Comparison of ENCODE assay signal across 17 cellular contexts in genomic region chr6:18410412-18410811, GRCh38. TPM values are rescaled to one million over a fixed set of nuclear protein-coding genes. Genes with fewer than 3 reads are reported as not detected.
DNase-seq lines count a peak whose midpoint lies in the region; ATAC-seq and TF ChIP-seq lines count a peak whose summit lies in the region.
"Had no signal": no experiment of that assay in that cellular context is flagged by ENCODE, and none has a peak within 500 bp of the region (broad histone marks: within the 10 kb centered on the region; RNA-seq: fewer than 3 reads in every experiment).

No MANE protein-coding gene starts in this region.

- 0 out of 2 replicates have a peak overlapping the region, but pooled peaks have one; percentile 13 for H3K27ac ChIP-seq in 22Rv1
- H3K27ac ChIP-seq in OCI-LY3 (ENCODE audit: low read length), result peak overlapping the region; percentile 56
- H3K27ac ChIP-seq in neutrophil, result peak overlapping the region; percentile 66
- no peak overlapping the region for H3K27ac ChIP-seq in trophoblast cell (ENCODE audit: low read depth, low read length)
- H3K27ac ChIP-seq in Karpas-422 (ENCODE audit: low read length), result no peak overlapping the region

- H3K9me3 Mint-ChIP-seq in dendritic cell treated with granulocyte-macrophage colony-stimulating factor and Interleukin-4, amounts not matched to agents 40 ng/mL and 50 ng/mL, for 4 days, result peaks cover 14% of the 10 kb centered on the region
- no peaks in the 10 kb centered on the region for H3K9me3 Mint-ChIP-seq in activated CD8-positive, alpha-beta T cell treated with anti-CD3 and anti-CD28 coated beads for 36 hours

- H3K36me3 Mint-ChIP-seq in dendritic cell treated with granulocyte-macrophage colony-stimulating factor and Interleukin-4, amounts not matched to agents 40 ng/mL and 50 ng/mL, for 4 days (ENCODE audit: low read depth), result peaks cover 69% of the 10 kb centered on the region
- H3K36me3 Mint-ChIP-seq in activated CD8-positive, alpha-beta T cell treated with anti-CD3 and anti-CD28 coated beads for 36 hours (ENCODE audit: low read depth), result peaks cover 3% of the 10 kb centered on the region

- H3K23ac ChIP-seq in trophoblast cell (ENCODE audit: low read length), result no peak overlapping the region

- DNase-seq in trophoblast cell (no peak), mesenteric fat pad (ENCODE audit: low spot score) (no peak), Karpas-422 (no peak)
- no peak for DNase-seq in activated CD8-positive, alpha-beta T cell treated with anti-CD3 and anti-CD28 coated beads for 36 hours
- DNase-seq: DMS 273 treated with DMSO at 0.1 percent for 48 hours, GF-D8, KG1, NCI-H1092, NCI-H146, NCI-H2081, NCI-H524 treated with DMSO at 0.1 percent for 48 hours, SIG-M5 had no signal

- POLR2A ChIA-PET in activated CD8-positive, alpha-beta T cell treated with anti-CD3 and anti-CD28 coated beads for 36 hours (lab: Charles Lee), result no interaction called here

- H3K27ac Mint-ChIP-seq in dendritic cell treated with granulocyte-macrophage colony-stimulating factor and Interleukin-4, amounts not matched to agents 40 ng/mL and 50 ng/mL, for 4 days, result peak overlapping the region; percentile 42
- H3K27ac Mint-ChIP-seq in activated CD8-positive, alpha-beta T cell treated with anti-CD3 and anti-CD28 coated beads for 36 hours, result no peak overlapping the region

- peaks cover 99% of the 10 kb centered on the region for H3K79me2 ChIP-seq in OCI-LY3 (ENCODE audit: low read length)
- H3K79me2 ChIP-seq in trophoblast cell (ENCODE audit: control insufficient read depth, insufficient read depth, low read length, poor library complexity), result no peaks in the 10 kb centered on the region
- peaks cover 76% of the 10 kb centered on the region for H3K79me2 ChIP-seq in Karpas-422 (ENCODE audit: low read length)

- H3K4ac ChIP-seq in trophoblast cell (ENCODE audit: low read depth, low read length), result no peak overlapping the region

- no peak overlapping the region for H2BK120ac ChIP-seq in trophoblast cell (ENCODE audit: insufficient read depth, low read length, poor library complexity)

- H3K4me1 ChIP-seq in OCI-LY3 (ENCODE audit: low read length) (peaks cover 74% of the 10 kb centered on the region), neutrophil (ENCODE audit: control insufficient read depth in 1 of 2, insufficient read depth in 1 of 2, low read depth in 1 of 2, low read length in 1 of 2) (peaks cover 75 to 81% of the 10 kb centered on the region in 2 experiments), trophoblast cell (ENCODE audit: control insufficient read depth in 1 of 2, insufficient read depth in 2 of 2, low read length in 2 of 2) (no peaks in the 10 kb centered on the region), Karpas-422 (ENCODE audit: low read length) (peaks cover 71% of the 10 kb centered on the region)

- TF ChIP-seq CTCF in 22Rv1 (IDR thresholded peaks at IDR 0.05), result no peak
- no peak for TF ChIP-seq CTCF in OCI-LY3 (IDR thresholded peaks at IDR 0.05; ENCODE audit: low read depth, low read length)
- no peak for TF ChIP-seq CTCF in neutrophil (IDR thresholded peaks at IDR 0.05)
- TF ChIP-seq CTCF in activated CD8-positive, alpha-beta T cell treated with anti-CD3 and anti-CD28 coated beads for 36 hours (IDR thresholded peaks at IDR 0.05), result no peak

- H3K9ac ChIP-seq in OCI-LY3 (ENCODE audit: low read length) (no peak overlapping the region), trophoblast cell (ENCODE audit: low read length) (no peak overlapping the region), Karpas-422 (ENCODE audit: low read length) (no peak overlapping the region)
- H3K9ac ChIP-seq: BLaER1 treated with 17β-estradiol and CSF1 and Interleukin-3, amounts not matched to agents 10 nM and 100 nM had no signal

- H2BK12ac ChIP-seq in trophoblast cell (ENCODE audit: low read length), result no peak overlapping the region

- H3K9me2 ChIP-seq in Karpas-422 (replicated peaks; ENCODE audit: insufficient read depth, low read length), result no peaks in the 10 kb centered on the region

- no peak overlapping the region for H2BK5ac ChIP-seq in trophoblast cell (ENCODE audit: low read depth, low read length, poor library complexity)

- H3K18ac ChIP-seq in trophoblast cell (ENCODE audit: low read length), result no peak overlapping the region

- WGBS in trophoblast cell (ENCODE audit: extremely low coverage, insufficient coverage, insufficient read length), result no CpG with 5 or more reads among the region's 3 CpGs

- no peaks in the 10 kb centered on the region for H3K9me3 ChIP-seq in OCI-LY3 (ENCODE audit: insufficient read depth, low read length)
- H3K9me3 ChIP-seq in neutrophil, result no peaks in the 10 kb centered on the region
- H3K9me3 ChIP-seq in trophoblast cell (ENCODE audit: insufficient read depth, low read depth, low read length), result no peaks in the 10 kb centered on the region
- H3K9me3 ChIP-seq in Karpas-422 (ENCODE audit: low read length), result no peaks in the 10 kb centered on the region

- no peak overlapping the region for H4K8ac ChIP-seq in trophoblast cell (ENCODE audit: low read depth, low read length)

- H2AFZ ChIP-seq in OCI-LY3 (ENCODE audit: low read depth, low read length) (no peak overlapping the region), trophoblast cell (ENCODE audit: insufficient read depth, low read length, poor library complexity) (no peak overlapping the region), Karpas-422 (ENCODE audit: low read length) (no peak overlapping the region)

- H3K27me3 ChIP-seq in OCI-LY3 (ENCODE audit: low read depth, low read length) (no peaks in the 10 kb centered on the region), neutrophil (no peaks in the 10 kb centered on the region), trophoblast cell (ENCODE audit: insufficient read depth, low read length) (no peaks in the 10 kb centered on the region), Karpas-422 (ENCODE audit: low read length) (no peaks in the 10 kb centered on the region)
- H3K27me3 ChIP-seq: BLaER1 treated with 17β-estradiol and CSF1 and Interleukin-3, amounts not matched to agents 10 nM and 100 nM had no signal

- no peaks in the 10 kb centered on the region for H3K27me3 Mint-ChIP-seq in dendritic cell treated with granulocyte-macrophage colony-stimulating factor and Interleukin-4, amounts not matched to agents 40 ng/mL and 50 ng/mL, for 4 days
- no peaks in the 10 kb centered on the region for H3K27me3 Mint-ChIP-seq in activated CD8-positive, alpha-beta T cell treated with anti-CD3 and anti-CD28 coated beads for 36 hours

- no peak overlapping the region for H4K91ac ChIP-seq in trophoblast cell (ENCODE audit: low read depth, low read length)

- H3K36me3 ChIP-seq in OCI-LY3 (replicated peaks; ENCODE audit: low read depth, low read length), result peaks cover 65% of the 10 kb centered on the region
- H3K36me3 ChIP-seq in neutrophil, result peaks cover 21% of the 10 kb centered on the region
- H3K36me3 ChIP-seq in trophoblast cell (ENCODE audit: control insufficient read depth in 1 of 2, insufficient read depth in 2 of 2, low read length in 2 of 2), result no peaks in the 10 kb centered on the region
- peaks cover 32% of the 10 kb centered on the region for H3K36me3 ChIP-seq in Karpas-422 (ENCODE audit: insufficient read depth, low read length)

- 0 out of 2 replicates have a peak overlapping the region, but pooled peaks have one; percentile 0 for H3K4me2 ChIP-seq in OCI-LY3 (ENCODE audit: low read length)
- H3K4me2 ChIP-seq in trophoblast cell (ENCODE audit: low read length), result no peak overlapping the region
- no peak overlapping the region for H3K4me2 ChIP-seq in Karpas-422 (ENCODE audit: low read depth, low read length, poor library complexity, severe bottlenecking)

- H4K20me1 ChIP-seq in OCI-LY3 (ENCODE audit: insufficient read depth, low read length), result peaks cover 89% of the 10 kb centered on the region
- peaks cover 15% of the 10 kb centered on the region; the same call in 1 of the 2 replicates for H4K20me1 ChIP-seq in Karpas-422 (ENCODE audit: insufficient read depth, low read depth, low read length)

- H2AK5ac ChIP-seq in trophoblast cell (ENCODE audit: low read length), result no peak overlapping the region

- no peak overlapping the region for H4K12ac ChIP-seq in trophoblast cell (ENCODE audit: low read depth, low read length)

- no peak overlapping the region for H3K4me3 ChIP-seq in OCI-LY3 (ENCODE audit: low read length)
- no peak overlapping the region for H3K4me3 ChIP-seq in neutrophil (ENCODE audit: low read depth in 1 of 2, low read length in 1 of 2)
- H3K4me3 ChIP-seq in trophoblast cell (ENCODE audit: low read depth, low read length), result no peak overlapping the region
- H3K4me3 ChIP-seq in Karpas-422 (ENCODE audit: low read length), result no peak overlapping the region
- H3K4me3 ChIP-seq: BLaER1 treated with 17β-estradiol and CSF1 and Interleukin-3, amounts not matched to agents 10 nM and 100 nM had no signal

- no peak overlapping the region for H3K4me3 Mint-ChIP-seq in dendritic cell treated with granulocyte-macrophage colony-stimulating factor and Interleukin-4, amounts not matched to agents 40 ng/mL and 50 ng/mL, for 4 days
- no peak overlapping the region for H3K4me3 Mint-ChIP-seq in activated CD8-positive, alpha-beta T cell treated with anti-CD3 and anti-CD28 coated beads for 36 hours

- no peak for ATAC-seq in activated CD8-positive, alpha-beta T cell treated with anti-CD3 and anti-CD28 coated beads for 36 hours

- H3K14ac ChIP-seq in trophoblast cell (ENCODE audit: low read length), result no peak overlapping the region

- CTCF ChIA-PET in activated CD8-positive, alpha-beta T cell treated with anti-CD3 and anti-CD28 coated beads for 36 hours (lab: Charles Lee), result no interaction called here

- intact Hi-C loops in dendritic cell treated with granulocyte-macrophage colony-stimulating factor and Interleukin-4, amounts not matched to agents 40 ng/mL and 50 ng/mL, for 4 days (cut with micrococcal nuclease), result no loop called here
- intact Hi-C loops in activated CD8-positive, alpha-beta T cell treated with anti-CD3 and anti-CD28 coated beads for 36 hours (cut with micrococcal nuclease), result no loop called here

- H3K4me1 Mint-ChIP-seq in dendritic cell treated with granulocyte-macrophage colony-stimulating factor and Interleukin-4, amounts not matched to agents 40 ng/mL and 50 ng/mL, for 4 days (ENCODE audit: low read depth), result peaks cover 54% of the 10 kb centered on the region
- H3K4me1 Mint-ChIP-seq in activated CD8-positive, alpha-beta T cell treated with anti-CD3 and anti-CD28 coated beads for 36 hours (ENCODE audit: low read depth), result peaks cover 10% of the 10 kb centered on the region

- H3K79me1 ChIP-seq in trophoblast cell (ENCODE audit: low read length), result no peaks in the 10 kb centered on the region

RNA-seq across cellular contexts. Expression of gene RNF144B, which starts 23.3 kb away (rescaled TPM):
- polyA plus RNA-seq in trophoblast cell (2013), result 1.2 TPM in 2 replicates
- 41.6 TPM for total RNA-seq in mesenteric fat pad
- total RNA-seq in Karpas-422 (2014; rRNA removed; shearing (Covaris generic); ENCODE audit: low replicate concordance), result 28.1 and 36.4 TPM in 2 replicates
- 1 to 10 TPM; 1.8 to 1.9 TPM for total RNA-seq in activated CD8-positive, alpha-beta T cell treated with anti-CD3 and anti-CD28 coated beads for 36 hours

Comparison
In these comparisons a context has a peak if more than half of its experiments do, and no peak if none do; other contexts are left out.
1. H3K27ac ChIP-seq: peak in 22Rv1 (single experiment), OCI-LY3 (single experiment) and neutrophil (single experiment); none in trophoblast cell (single experiment) and Karpas-422 (single experiment).
2. RNA of gene RNF144B, which starts 23.3 kb away (total RNA-seq): 41.6 TPM in mesenteric fat pad (single experiment) and 28.1 to 36.4 TPM in Karpas-422; 1.8 to 1.9 TPM in activated CD8-positive, alpha-beta T cell treated with anti-CD3 and anti-CD28 coated beads for 36 hours; every median in the first group is over 10 times any median in the second.